Comparison of ENCODE assay signal across 10 cellular contexts in the genomic region with DNA sequence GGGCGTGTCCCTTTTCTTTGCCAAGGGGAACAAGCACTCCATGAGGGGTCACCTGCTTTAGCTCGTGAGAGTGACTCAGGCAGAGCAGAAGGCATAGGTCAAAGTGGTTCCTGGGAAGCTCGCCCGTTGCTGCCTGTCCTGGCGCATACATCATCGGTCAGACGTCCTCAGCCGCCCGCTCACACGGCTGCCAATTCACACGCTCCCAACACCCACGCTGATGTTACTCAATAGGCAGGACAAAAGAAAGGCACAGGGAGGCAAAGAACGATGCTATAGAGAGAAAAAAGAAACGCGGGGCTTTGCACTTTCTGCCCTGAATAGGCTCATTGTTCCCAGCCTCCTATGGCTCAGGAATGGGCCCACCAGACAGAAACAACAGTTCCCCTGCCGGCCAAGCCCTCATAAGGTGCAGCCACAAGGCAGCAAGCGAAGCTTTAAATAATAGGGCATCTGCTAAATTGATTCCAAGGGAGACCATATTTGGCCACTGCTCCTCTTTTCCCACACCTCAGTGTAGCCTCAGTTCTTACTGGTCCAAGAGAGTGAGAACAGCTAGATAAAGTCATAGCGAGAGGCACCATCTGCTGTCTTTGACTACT. TPM values are rescaled to one million over a fixed set of nuclear protein-coding genes. Genes with fewer than 3 reads are reported as not detected.
DNase-seq lines count a peak whose midpoint lies in the region; ATAC-seq, FAIRE-seq and TF ChIP-seq lines count a peak whose summit lies in the region.
"Had no signal": no experiment of that assay in that cellular context is flagged by ENCODE, and none has a peak within 500 bp of the region (broad histone marks: within the 10 kb centered on the region; RNA-seq: fewer than 3 reads in every experiment).

No MANE protein-coding gene starts in this region.

- WGBS in heart right ventricle, 2 donors: 68 to 73% methylated on average over 18 of the region's 18 CpGs
- WGBS in psoas muscle, 3 donors: 52 to 60% (median 59%) methylated on average over 18 of the region's 18 CpGs

- TF ChIP-seq CTCF in astrocyte (IDR thresholded peaks at IDR 0.05; ENCODE audit: insufficient read depth, low read depth, low read length) (no peak), heart right ventricle (IDR thresholded peaks at IDR 0.05) (no peak), psoas muscle (IDR thresholded peaks at IDR 0.05) (no peak)

- no peaks in the 10 kb centered on the region for H3K36me3 ChIP-seq in astrocyte (ENCODE audit: insufficient read depth, low read length)
- no peaks in the 10 kb centered on the region for H3K36me3 ChIP-seq in heart right ventricle
- no peaks in the 10 kb centered on the region for H3K36me3 ChIP-seq in psoas muscle (ENCODE audit: insufficient read depth in 1 of 2, low read depth in 1 of 2)

- peak; percentile 75 for DNase-seq in HK-2 (ENCODE audit: unreplicated experiment)
- DNase-seq in astrocyte (ENCODE audit: low read depth): peak; percentile 94
- DNase-seq in heart right ventricle: peak; percentile 10 to 16
- peak; percentile 38 to 81 for DNase-seq in psoas muscle
- DNase-seq in KBM-7: no peak
- no peak for DNase-seq in activated T-cell treated with anti-CD3 and anti-CD28 coated beads, Interleukin-2, amount 50 U/mL, for 1 hour
- DNase-seq: stimulated activated naive CD4-positive, alpha-beta T cell treated with Interleukin-2 at 50 U/mL for 16 hours had no signal

- no peaks in the 10 kb centered on the region for H3K9me3 Mint-ChIP-seq in astrocyte (ENCODE audit: unreplicated experiment)

- FAIRE-seq in astrocyte (lab: Jason Lieb, UNC): no peak

- no peaks in the 10 kb centered on the region for H3K27me3 ChIP-seq in astrocyte (ENCODE audit: insufficient read depth, low read length)
- no peaks in the 10 kb centered on the region for H3K27me3 ChIP-seq in heart right ventricle
- no peaks in the 10 kb centered on the region for H3K27me3 ChIP-seq in psoas muscle (ENCODE audit: insufficient read depth in 3 of 3, low read length in 2 of 3)

- H3K9ac ChIP-seq in astrocyte (ENCODE audit: low read length): peak overlapping the region; percentile 75

- H4K20me1 ChIP-seq in astrocyte (ENCODE audit: insufficient read depth, low read length): no peaks in the 10 kb centered on the region

- H3K27me3 Mint-ChIP-seq in astrocyte (ENCODE audit: low read depth, unreplicated experiment): no peaks in the 10 kb centered on the region

- H3K36me3 Mint-ChIP-seq in astrocyte (ENCODE audit: low read depth, unreplicated experiment): no peaks in the 10 kb centered on the region

- intact Hi-C loops in heart right ventricle (cut with DNase I): no loop called here
- intact Hi-C loops in psoas muscle (cut with DNase I): no loop called here

- peak overlapping the region; percentile 54 for H3K4me2 ChIP-seq in astrocyte (ENCODE audit: low read length)

- H3K79me2 ChIP-seq in astrocyte (ENCODE audit: insufficient read depth, low read length): no peaks in the 10 kb centered on the region

- in situ Hi-C loops in KBM-7 (cut with MboI; ENCODE audit: low pct_unique_long_range_greater_than_20kb, low sequenced_read_pairs): no loop called here

- H3K27ac Mint-ChIP-seq in astrocyte (ENCODE audit: unreplicated experiment): no peak overlapping the region

- peak overlapping the region; percentile 69 for H3K27ac ChIP-seq in astrocyte (ENCODE audit: low read depth, low read length)
- H3K27ac ChIP-seq in heart right ventricle: no peak overlapping the region
- peak overlapping the region; percentile 25 for H3K27ac ChIP-seq in psoas muscle

- H3K9me3 ChIP-seq in astrocyte (ENCODE audit: insufficient read depth, low read depth, low read length): no peaks in the 10 kb centered on the region
- no peaks in the 10 kb centered on the region for H3K9me3 ChIP-seq in heart right ventricle
- no peaks in the 10 kb centered on the region for H3K9me3 ChIP-seq in psoas muscle

- H3K4me3 Mint-ChIP-seq in astrocyte (ENCODE audit: unreplicated experiment): no peak overlapping the region

- peak overlapping the region; percentile 67 for H2AFZ ChIP-seq in astrocyte (ENCODE audit: low read depth, low read length)

- H3K4me1 Mint-ChIP-seq in astrocyte (ENCODE audit: low read depth, unreplicated experiment): peaks cover 4% of the 10 kb centered on the region

- peak in 4 of 8 donors; percentile 31 to 89 (median 54) for ATAC-seq in heart right ventricle
- ATAC-seq in psoas muscle: peak; percentile 89 to 98 (median 94)
- no peak for ATAC-seq in HG03442 (IDR thresholded peaks at IDR 0.05; ENCODE audit: unreplicated experiment)
- ATAC-seq in GM18870 (IDR thresholded peaks at IDR 0.05; ENCODE audit: unreplicated experiment): no peak

- H3K4me3 ChIP-seq in astrocyte (ENCODE audit: insufficient read depth, low read depth, low read length): no peak overlapping the region
- no peak overlapping the region for H3K4me3 ChIP-seq in heart right ventricle
- no peak overlapping the region for H3K4me3 ChIP-seq in psoas muscle

- H3K4me1 ChIP-seq in astrocyte (ENCODE audit: insufficient read depth, low read length): peaks cover 10% of the 10 kb centered on the region
- H3K4me1 ChIP-seq in heart right ventricle: peaks cover 0 to 17% (median 0%) of the 10 kb centered on the region in 9 donors
- no peaks in the 10 kb centered on the region for H3K4me1 ChIP-seq in psoas muscle

RNA-seq across cellular contexts. Expression of gene VTCN1, which starts 38.7 kb away (rescaled TPM):
- total RNA-seq in astrocyte: 0.43 and 1.3 TPM in 2 replicates
- under 1 TPM in 1 of 10 donors, not detected in 9; 0.17 TPM for total RNA-seq in heart right ventricle
- polyA plus RNA-seq in heart right ventricle: not detected
- under 1 TPM in 1 of 4 donors, not detected in 3; 0.22 TPM for total RNA-seq in psoas muscle
- polyA plus RNA-seq in psoas muscle: under 1 TPM in 2 of 3 donors, not detected in 1; 0.03 to 0.09 TPM
- total RNA-seq: T-helper 1 cell treated with Interleukin-12 subunit alpha and Interleukin-12 subunit beta and Interleukin-4 antibody, amounts not matched to agents 30 ng/mL and 1 ng/mL, for 36 hours had no signal

RNA-seq across cellular contexts. Expression of gene TRIM45, which starts 50.5 kb away (rescaled TPM):
- total RNA-seq in astrocyte: 2.5 and 3.1 TPM in 2 replicates
- total RNA-seq in heart right ventricle: 10 to 100 TPM in 8 of 10 donors, 1 to 10 TPM in 2; 7.5 to 21.6 (median 14.7) TPM
- 10 to 100 TPM in 1 of 2 donors, 1 to 10 TPM in 1; 1.3 to 21.1 TPM for polyA plus RNA-seq in heart right ventricle
- total RNA-seq in psoas muscle: 10 to 100 TPM in 3 of 4 donors, 1 to 10 TPM in 1; 7.3 to 25.4 (median 13.2) TPM
- 10 to 100 TPM in 1 of 3 donors, 1 to 10 TPM in 2; 3.3 to 17.1 (median 8.4) TPM for polyA plus RNA-seq in psoas muscle

Comparison
In these comparisons a context has a peak if more than half of its experiments do, and no peak if none do; other contexts are left out.
1. DNase-seq: peak in HK-2 (single experiment), astrocyte (single experiment), heart right ventricle (2 of 2) and psoas muscle (2 of 2); none in KBM-7 (single experiment) and activated T-cell treated with anti-CD3 and anti-CD28 coated beads, Interleukin-2, amount 50 U/mL, for 1 hour (single experiment).
2. H3K27ac ChIP-seq: peak in astrocyte (single experiment) and psoas muscle (single experiment); none in heart right ventricle (0 of 10).
3. ATAC-seq: peak in psoas muscle (4 of 4); none in HG03442 (single experiment) and GM18870 (single experiment).